In the genomic region with DNA sequence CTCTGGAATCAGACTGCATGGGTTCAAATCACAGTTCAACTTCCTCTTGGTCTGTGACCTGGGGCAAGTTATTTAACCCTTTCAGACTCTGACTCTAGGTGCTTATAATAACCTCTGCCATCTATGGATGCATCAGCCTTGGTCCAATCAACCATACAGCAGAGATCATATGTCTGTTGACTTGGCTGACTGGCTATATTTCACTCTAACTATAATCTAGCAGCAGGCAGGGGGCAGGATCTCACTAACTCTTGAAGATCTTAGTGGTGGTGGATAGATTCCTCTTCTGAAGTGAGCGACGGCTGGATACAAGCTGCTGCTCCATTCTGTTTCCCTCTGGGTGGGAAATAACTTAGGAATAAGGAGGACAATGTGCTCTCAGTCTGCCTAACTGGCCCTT, we compare ENCODE assay signal across 20 cellular contexts.
"Had no signal": no experiment of that assay in that cellular context is flagged by ENCODE, and none has a peak within 500 bp of the region (broad histone marks: within the 10 kb centered on the region; RNA-seq: fewer than 3 reads in every experiment).

No MANE protein-coding gene starts in this region.

- H3K4me1 ChIP-seq: ascending aorta, breast epithelium, right atrium auricular region, thyroid gland had no signal

- H3K9me3 Mint-ChIP-seq: activated naive CD4-positive, alpha-beta T cell treated with anti-CD3 and anti-CD28 coated beads, Interleukin-2, amount 10 ng/mL, durations not matched to agents 7 days and 5 days; activated T-helper 2 cell treated with anti-CD3 and anti-CD28 coated beads, Interferon-gamma antibody, Interleukin-2, Interleukin-4, amounts not matched to agents 10 μg/mL and 5 μg/mL and 100 μg/mL, durations not matched to agents 14 hours and 24 hours and 36 hours; nephron; stimulated activated naive B cell treated with anti-CD40 and anti-IgM and Interleukin-4, amounts not matched to agents 10 μg/mL and 1 μg/mL and 100 μg/mL, for 72 hours had no signal

- H3K27ac Mint-ChIP-seq: activated naive CD4-positive, alpha-beta T cell treated with anti-CD3 and anti-CD28 coated beads, Interleukin-2, amount 10 ng/mL, durations not matched to agents 7 days and 5 days; activated T-helper 2 cell treated with anti-CD3 and anti-CD28 coated beads, Interferon-gamma antibody, Interleukin-2, Interleukin-4, amounts not matched to agents 10 μg/mL and 5 μg/mL and 100 μg/mL, durations not matched to agents 14 hours and 24 hours and 36 hours; nephron; stimulated activated naive B cell treated with anti-CD40 and anti-IgM and Interleukin-4, amounts not matched to agents 10 μg/mL and 1 μg/mL and 100 μg/mL, for 72 hours had no signal

- H3K27me3 Mint-ChIP-seq: activated naive CD4-positive, alpha-beta T cell treated with anti-CD3 and anti-CD28 coated beads, Interleukin-2, amount 10 ng/mL, durations not matched to agents 7 days and 5 days; stimulated activated naive B cell treated with anti-CD40 and anti-IgM and Interleukin-4, amounts not matched to agents 10 μg/mL and 1 μg/mL and 100 μg/mL, for 72 hours had no signal

- H3K27ac ChIP-seq: ascending aorta, left ventricle myocardium inferior, right atrium auricular region, thyroid gland had no signal

- H3K4me3 Mint-ChIP-seq: activated naive CD4-positive, alpha-beta T cell treated with anti-CD3 and anti-CD28 coated beads, Interleukin-2, amount 10 ng/mL, durations not matched to agents 7 days and 5 days; nephron; stimulated activated naive B cell treated with anti-CD40 and anti-IgM and Interleukin-4, amounts not matched to agents 10 μg/mL and 1 μg/mL and 100 μg/mL, for 72 hours had no signal

- DNase-seq: activated CD4-positive, CD25-positive, alpha-beta regulatory T cell treated with anti-CD3 and anti-CD28 coated beads, Interleukin-2, amount 50 U/mL, for 72 hours; activated naive CD4-positive, alpha-beta T cell treated with anti-CD3 and anti-CD28 coated beads, Interleukin-2, amount 10 ng/mL, durations not matched to agents 7 days and 5 days; activated T-cell treated with anti-CD3 and anti-CD28 coated beads for 4 hours; cerebellar nuclear complex; effector CD8-positive, alpha-beta T cell; foreskin fibroblast; hippocampal formation; kidney; left ventricle myocardium inferior; nucleus accumbens; posterior cingulate gyrus; stimulated activated CD4-positive, alpha-beta T cell treated with anti-CD3 and anti-CD28 coated beads, Interleukin-2, amount 100 ng/mL, for 48 hours; stimulated activated naive B cell treated with anti-CD40 and anti-IgM and Interleukin-4, amounts not matched to agents 10 μg/mL and 1 μg/mL and 100 μg/mL, for 72 hours; thyroid gland had no signal

- H3K27me3 ChIP-seq: ascending aorta, breast epithelium, right atrium auricular region had no signal

- ATAC-seq: stimulated activated naive B cell treated with anti-CD40 and anti-IgM and Interleukin-4, amounts not matched to agents 10 μg/mL and 1 μg/mL and 100 μg/mL, for 72 hours had no signal

- H3K4me3 ChIP-seq: ascending aorta, breast epithelium, left ventricle myocardium inferior, right atrium auricular region, thyroid gland had no signal

- H3K36me3 ChIP-seq: ascending aorta, breast epithelium, left ventricle myocardium inferior, right atrium auricular region, thyroid gland had no signal

- FAIRE-seq: kidney, urothelium cell line had no signal

- H3K4me1 Mint-ChIP-seq: activated naive CD4-positive, alpha-beta T cell treated with anti-CD3 and anti-CD28 coated beads, Interleukin-2, amount 10 ng/mL, durations not matched to agents 7 days and 5 days; stimulated activated naive B cell treated with anti-CD40 and anti-IgM and Interleukin-4, amounts not matched to agents 10 μg/mL and 1 μg/mL and 100 μg/mL, for 72 hours had no signal
